28 cellular contexts compared by ENCODE assay signal in genomic region chr2:198488964-198489363, GRCh38.
"Had no signal": no experiment of that assay in that cellular context is flagged by ENCODE, and none has a peak within 500 bp of the region (broad histone marks: within the 10 kb centered on the region; RNA-seq: fewer than 3 reads in every experiment).

No MANE protein-coding gene starts in this region.

- H3K4me3 ChIP-seq: colonic mucosa, coronary artery, dorsolateral prefrontal cortex, esophagus muscularis mucosa, esophagus squamous epithelium, gastrocnemius medialis, gastroesophageal sphincter, heart left ventricle, heart right ventricle had no signal

- FAIRE-seq: colon, endometrium, endothelial cell of umbilical vein, frontal cortex had no signal

- ATAC-seq: effector memory CD8-positive, alpha-beta T cell; esophagus mucosa; foreskin keratinocyte; gastrocnemius medialis; gastroesophageal sphincter; heart left ventricle; heart right ventricle had no signal

- H3K27ac ChIP-seq: colonic mucosa, coronary artery, dorsolateral prefrontal cortex, epithelial cell of prostate, esophagus muscularis mucosa, esophagus squamous epithelium, foreskin keratinocyte, gastrocnemius medialis, gastroesophageal sphincter, heart left ventricle, heart right ventricle had no signal

- H3K36me3 ChIP-seq: colonic mucosa, esophagus muscularis mucosa, esophagus squamous epithelium, gastrocnemius medialis, gastroesophageal sphincter, heart left ventricle, heart right ventricle had no signal

- H3K9me3 ChIP-seq: colonic mucosa, esophagus muscularis mucosa, esophagus squamous epithelium, gastrocnemius medialis, gastroesophageal sphincter, heart left ventricle, heart right ventricle had no signal

- H3K27me3 ChIP-seq: colonic mucosa, dorsolateral prefrontal cortex, esophagus muscularis mucosa, esophagus squamous epithelium, foreskin keratinocyte, gastrocnemius medialis, gastroesophageal sphincter, heart left ventricle had no signal

- H3K4me1 ChIP-seq: colonic mucosa, esophagus muscularis mucosa, esophagus squamous epithelium, foreskin keratinocyte, gastrocnemius medialis, gastroesophageal sphincter, heart left ventricle, heart right ventricle had no signal

- DNase-seq: colonic mucosa; cortex of kidney; dermis blood vessel endothelial cell; dorsolateral prefrontal cortex; effector CD4-positive, alpha-beta T cell; effector CD8-positive, alpha-beta T cell; effector memory CD4-positive, alpha-beta T cell; effector memory CD8-positive, alpha-beta T cell; endodermal cell; erythroblast; esophagus squamous epithelium; foreskin fibroblast; foreskin keratinocyte; foreskin melanocyte; gastrocnemius medialis; glutamatergic neuron; head of caudate nucleus; heart left ventricle; heart right ventricle had no signal
